ENCODE assay signal across 12 cellular contexts in the genomic region with DNA sequence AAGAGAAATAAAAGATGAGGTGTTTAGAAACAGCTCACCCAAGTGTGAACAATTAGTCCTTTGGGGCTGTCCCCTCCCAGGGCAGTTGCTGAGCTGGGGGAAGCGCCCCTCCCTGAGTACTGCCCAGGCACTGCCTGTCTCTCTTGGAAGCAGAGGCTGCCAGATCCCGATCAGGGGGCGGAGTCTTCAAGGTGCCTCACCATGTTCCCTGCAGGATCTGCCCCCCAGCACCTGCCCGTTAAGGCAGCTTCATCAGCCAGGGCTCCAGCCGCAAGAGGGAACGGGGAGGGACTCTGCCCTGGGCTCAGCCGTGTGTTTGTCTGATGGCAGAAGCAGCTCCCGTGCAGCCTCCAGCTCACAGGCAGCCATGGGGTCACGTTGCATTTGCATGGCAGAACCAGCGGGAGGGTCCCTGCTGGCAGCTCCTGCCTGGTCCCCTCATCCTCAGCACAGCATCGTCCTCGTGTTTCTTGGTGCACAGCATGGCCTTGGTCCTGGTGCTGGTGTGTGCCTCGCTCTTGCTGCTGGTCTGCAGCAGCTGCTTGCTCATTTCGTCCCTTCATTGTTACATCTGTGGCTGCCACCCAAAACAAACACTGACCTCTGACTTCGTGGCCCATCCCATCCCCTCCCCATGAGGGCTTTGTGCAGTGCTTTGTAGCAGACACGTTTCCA. TPM values are rescaled to one million over a fixed set of nuclear protein-coding genes. Genes with fewer than 3 reads are reported as not detected.
DNase-seq lines count a peak whose midpoint lies in the region; ATAC-seq and TF ChIP-seq lines count a peak whose summit lies in the region.
"Had no signal": no experiment of that assay in that cellular context is flagged by ENCODE, and none has a peak within 500 bp of the region (broad histone marks: within the 10 kb centered on the region; RNA-seq: fewer than 3 reads in every experiment).

No MANE protein-coding gene starts in this region.

- H2AFZ ChIP-seq in SK-N-SH (ENCODE audit: low read depth), result no peak overlapping the region

- H3K9me3 ChIP-seq in SK-N-SH, result no peaks in the 10 kb centered on the region
- H3K9me3 ChIP-seq: upper lobe of left lung had no signal

- POLR2A ChIA-PET in SK-N-SH (lab: Yijun Ruan, JAX), result interaction anchor here (0.9 to 1.4 kb wide), 2 partner anchors 11 to 33 kb away, joined by 3 to 5 read pairs; partner anchors contain the start of gene DPYSL4

- H3K9ac ChIP-seq in SK-N-SH, result no peak overlapping the region

- no peak overlapping the region for H3K4me3 ChIP-seq in SK-N-SH (ENCODE audit: low read depth in 2 of 2, low read length in 1 of 2)
- H3K4me3 ChIP-seq: K562, upper lobe of left lung had no signal

- H3F3A ChIP-seq in SK-N-SH (replicated peaks; ENCODE audit: insufficient read depth), result no peaks in the 10 kb centered on the region

- 12% methylated on average over 11 of the region's 16 CpGs for WGBS in SK-N-SH (ENCODE audit: low lambda C conversion rate)

- no peaks in the 10 kb centered on the region for H3K27me3 ChIP-seq in SK-N-SH (ENCODE audit: insufficient read depth)

- intact Hi-C loops in posterior vena cava (cut with DNase I), result no loop called here

- no peaks in the 10 kb centered on the region for H3K79me2 ChIP-seq in SK-N-SH (ENCODE audit: insufficient read depth)

- no peaks in the 10 kb centered on the region for H3K36me3 ChIP-seq in SK-N-SH (replicated peaks in 1 of 2; ENCODE audit: control insufficient read depth in 1 of 2, insufficient read depth in 2 of 2, low read length in 1 of 2)
- H3K36me3 ChIP-seq: upper lobe of left lung had no signal

- peaks cover 0 to 19% of the 10 kb centered on the region in 2 experiments; a peak in 1 of 4 replicates for H3K4me1 ChIP-seq in SK-N-SH (ENCODE audit: control insufficient read depth in 1 of 2, insufficient read depth in 2 of 2, low read depth in 1 of 2, low read length in 1 of 2)

- no peak for TF ChIP-seq EP300 in SK-N-SH (IDR thresholded peaks at IDR 0.05; ENCODE audit: borderline replicate concordance in 1 of 2, low read depth in 1 of 2, low read length in 1 of 2)

- CTCF ChIA-PET in SK-N-SH (lab: Yijun Ruan, JAX), result interaction anchor here (0.7 to 1.2 kb wide), 3 partner anchors 18 to 177 kb away, joined by 3 to 4 read pairs (median 3); no protein-coding TSS in a partner anchor

- TF ChIP-seq RAD21 in SK-N-SH (IDR thresholded peaks at IDR 0.05; ENCODE audit: low read length), result no peak

- H3K27ac ChIP-seq in SK-N-SH (ENCODE audit: low read depth in 2 of 2, low read length in 1 of 2), result peak overlapping the region in 1 of 2 experiments; percentile 59; a peak in 1 of 4 replicates
- H3K27ac ChIP-seq: upper lobe of left lung had no signal

- H4K20me1 ChIP-seq in SK-N-SH (ENCODE audit: insufficient read depth), result no peaks in the 10 kb centered on the region

- H3K4me2 ChIP-seq in SK-N-SH, result no peak overlapping the region

- H3K9me2 ChIP-seq in SK-N-SH, result no peaks in the 10 kb centered on the region

- TF ChIP-seq CTCF in SK-N-SH (IDR thresholded peaks at IDR 0.05), result no peak

- peak; percentile 77 for DNase-seq in SK-N-SH
- DNase-seq in NCI-H2196 treated with DMSO at 0.1 percent for 48 hours (lab: John Stamatoyannopoulos, UW; ENCODE audit: unreplicated experiment), result peak; percentile 20
- peak; percentile 61 for DNase-seq in ecto neural progenitor cell (ENCODE audit: low spot score)
- DNase-seq in posterior vena cava (ENCODE audit: low spot score), result peak; percentile 45
- DNase-seq in DMS114 treated with DMSO at 0.1 percent for 48 hours (lab: John Stamatoyannopoulos, UW; ENCODE audit: unreplicated experiment), result no peak
- DNase-seq: AML-193; effector memory CD8-positive, alpha-beta T cell; upper lobe of left lung had no signal

- ATAC-seq in SK-N-SH treated with all-trans-retinoic acid at 6 μM for 48 hours (no peak), HG03520 (IDR thresholded peaks at IDR 0.05; ENCODE audit: unreplicated experiment) (no peak), HG02623 (IDR thresholded peaks at IDR 0.05; ENCODE audit: unreplicated experiment) (no peak)
- ATAC-seq: effector memory CD8-positive, alpha-beta T cell; K562 had no signal

TF ChIP-seq in SK-N-SH, 30 proteins besides CTCF, POLR2A, EP300 and RAD21 (continues in another document):
- no peak for TF ChIP-seq MEF2A (IDR thresholded peaks at IDR 0.05; ENCODE audit: borderline replicate concordance, low read depth)
- no peak for TF ChIP-seq ZBTB33 (IDR thresholded peaks at IDR 0.05; ENCODE audit: borderline replicate concordance, low read depth)

TF ChIP-seq in SK-N-SH treated with all-trans-retinoic acid at 6 μM for 48 hours, 23 proteins besides CTCF, POLR2A, EP300 and RAD21:
- no peak for TF ChIP-seq TCF4 (CRISPR knock-in tag; IDR thresholded peaks at IDR 0.05; ENCODE audit: borderline replicate concordance)
- TF ChIP-seq GLIS3 (CRISPR knock-in tag; IDR thresholded peaks at IDR 0.05), result no peak

RNA-seq across cellular contexts. Expression of gene DPYSL4, which starts 10.7 kb away (rescaled TPM):
- polyA plus RNA-seq in SK-N-SH (2012; rRNA removed), result 19.4 and 21.8 TPM in 2 replicates
- polyA plus RNA-seq in SK-N-SH (2012; cell fraction: cytosol; rRNA removed), result 9.0 and 15.8 TPM in 2 replicates
- 57.0 and 69.4 TPM in 2 replicates for polyA plus RNA-seq in SK-N-SH (2012; cell fraction: nucleus; rRNA removed)
- total RNA-seq in posterior vena cava, result 1 to 10 TPM; 1.4 to 2.1 TPM
- total RNA-seq: K562 had no signal
